In genomic region chr16:88705746-88706287, GRCh38 we compare ENCODE assay signal across 8 cellular contexts. TPM values are rescaled to one million over a fixed set of nuclear protein-coding genes. Genes with fewer than 3 reads are reported as not detected.
DNase-seq lines count a peak whose midpoint lies in the region; ATAC-seq, FAIRE-seq and TF ChIP-seq lines count a peak whose summit lies in the region.

No MANE protein-coding gene starts in this region.

- no peak for TF ChIP-seq CTCF in CD8-positive, alpha-beta T cell (IDR thresholded peaks at IDR 0.05)
- TF ChIP-seq CTCF in astrocyte (IDR thresholded peaks at IDR 0.05; ENCODE audit: insufficient read depth, low read depth, low read length): no peak
- TF ChIP-seq CTCF in keratinocyte (optimal IDR thresholded peaks at IDR 0.05 in 1 of 3, IDR thresholded peaks at IDR 0.05 in 1 of 3, conservative IDR thresholded peaks at IDR 0.05 in 1 of 3; ENCODE audit: extremely low read depth in 1 of 3, insufficient read depth in 2 of 3, low read length in 3 of 3): no peak

- peak overlapping the region; percentile 98 for H3K27ac Mint-ChIP-seq in CD8-positive, alpha-beta T cell
- H3K27ac Mint-ChIP-seq in astrocyte (ENCODE audit: unreplicated experiment): peak overlapping the region; percentile 83
- peak overlapping the region; percentile 87 to 93 for H3K27ac Mint-ChIP-seq in stimulated activated naive CD8-positive, alpha-beta T cell treated with anti-CD3 and anti-CD28 coated beads, Interleukin-15, amount 100 ng/mL, for 72 hours

- H3K27ac ChIP-seq in CD8-positive, alpha-beta T cell (ENCODE audit: low read depth, low read length): peak overlapping the region; percentile 91
- H3K27ac ChIP-seq in HUES48 (ENCODE audit: low read depth, low read length) (no peak overlapping the region), astrocyte (ENCODE audit: low read depth, low read length) (peak overlapping the region; percentile 50), keratinocyte (ENCODE audit: control insufficient read depth, insufficient read depth, low read length) (no peak overlapping the region)

- peaks cover 30% of the 10 kb centered on the region for H3K4me1 ChIP-seq in CD8-positive, alpha-beta T cell (ENCODE audit: insufficient read depth, low read length)
- H3K4me1 ChIP-seq in HUES48 (ENCODE audit: control insufficient read depth, insufficient read depth, low read length): peaks cover 6% of the 10 kb centered on the region; the same call in 1 of the 2 replicates
- H3K4me1 ChIP-seq in astrocyte (ENCODE audit: insufficient read depth, low read length): peaks cover 32% of the 10 kb centered on the region
- peaks cover 9% of the 10 kb centered on the region for H3K4me1 ChIP-seq in keratinocyte (ENCODE audit: control insufficient read depth, extremely low read depth, insufficient read depth, low read length)

- no peaks in the 10 kb centered on the region for H3K9me1 ChIP-seq in keratinocyte (ENCODE audit: control insufficient read depth, extremely low read depth, insufficient read depth, low read length)

- H3K36me3 Mint-ChIP-seq in CD8-positive, alpha-beta T cell: peaks cover 14% of the 10 kb centered on the region
- no peaks in the 10 kb centered on the region for H3K36me3 Mint-ChIP-seq in astrocyte (ENCODE audit: low read depth, unreplicated experiment)

- CTCF ChIA-PET in CD8-positive, alpha-beta T cell (lab: Charles Lee): interaction anchor here (1.3 to 6.7 kb wide), 3 partner anchors 10 to 31 kb away, joined by 5 to 54 read pairs (median 13); partner anchors contain the start of gene SNAI3

- H3K27me3 ChIP-seq in CD8-positive, alpha-beta T cell (ENCODE audit: insufficient read depth, low read length): no peaks in the 10 kb centered on the region
- no peaks in the 10 kb centered on the region for H3K27me3 ChIP-seq in HUES48 (ENCODE audit: control insufficient read depth, insufficient read depth, low read length)
- H3K27me3 ChIP-seq in astrocyte (ENCODE audit: insufficient read depth, low read length): no peaks in the 10 kb centered on the region
- no peaks in the 10 kb centered on the region for H3K27me3 ChIP-seq in keratinocyte (ENCODE audit: control insufficient read depth, extremely low read depth, insufficient read depth, low read length)

- dilution Hi-C loops in keratinocyte (cut with MboI; ENCODE audit: extremely low pct_ligation_motif_present, low sequenced_read_pairs): no loop called here

- H3K9me3 ChIP-seq in CD8-positive, alpha-beta T cell (ENCODE audit: low read length): no peaks in the 10 kb centered on the region
- H3K9me3 ChIP-seq in HUES48 (ENCODE audit: control insufficient read depth, insufficient read depth, low read length) (no peaks in the 10 kb centered on the region), astrocyte (ENCODE audit: insufficient read depth, low read depth, low read length) (no peaks in the 10 kb centered on the region), keratinocyte (ENCODE audit: control insufficient read depth, low read depth, low read length) (no peaks in the 10 kb centered on the region)

- H2AFZ ChIP-seq in astrocyte (ENCODE audit: low read depth, low read length): peak overlapping the region; percentile 67
- H2AFZ ChIP-seq in keratinocyte (ENCODE audit: control insufficient read depth, low read length): peak overlapping the region; percentile 22

- DNase-seq in CD8-positive, alpha-beta T cell: peak in 2 of 7 experiments; percentile 21 to 32
- DNase-seq in astrocyte (ENCODE audit: low read depth): no peak
- DNase-seq in keratinocyte (ENCODE audit: low read depth, low spot score): no peak
- DNase-seq in stimulated activated naive CD8-positive, alpha-beta T cell treated with anti-CD3 and anti-CD28 coated beads, Interleukin-15, amount 100 ng/mL, for 72 hours: peak in 1 of 2 donors; percentile 41
- no peak for DNase-seq in NCI-H1092 treated with DMSO at 0.1 percent for 48 hours (lab: John Stamatoyannopoulos, UW)
- no peak for DNase-seq in KG1 (lab: John Stamatoyannopoulos, UW)

- no peaks in the 10 kb centered on the region for H3K27me3 Mint-ChIP-seq in CD8-positive, alpha-beta T cell (ENCODE audit: low read depth)
- H3K27me3 Mint-ChIP-seq in astrocyte (ENCODE audit: low read depth, unreplicated experiment): no peaks in the 10 kb centered on the region
- no peaks in the 10 kb centered on the region for H3K27me3 Mint-ChIP-seq in stimulated activated naive CD8-positive, alpha-beta T cell treated with anti-CD3 and anti-CD28 coated beads, Interleukin-15, amount 100 ng/mL, for 72 hours

- FAIRE-seq in astrocyte (lab: Jason Lieb, UNC): no peak
- no peak for FAIRE-seq in keratinocyte (lab: Jason Lieb, UNC)

- H3K9ac ChIP-seq in HUES48 (ENCODE audit: low read depth, low read length) (peak overlapping the region; percentile 65), astrocyte (ENCODE audit: low read length) (peak overlapping the region; percentile 89), keratinocyte (ENCODE audit: control insufficient read depth, extremely low read depth, insufficient read depth, low read length) (peak overlapping the region; percentile 85)

- H4K20me1 ChIP-seq in astrocyte (ENCODE audit: insufficient read depth, low read length) (peaks cover 54% of the 10 kb centered on the region), keratinocyte (ENCODE audit: control insufficient read depth, extremely low read depth, insufficient read depth, low read length) (no peaks in the 10 kb centered on the region)

- no peaks in the 10 kb centered on the region for H3K9me3 Mint-ChIP-seq in CD8-positive, alpha-beta T cell
- H3K9me3 Mint-ChIP-seq in astrocyte (ENCODE audit: unreplicated experiment): no peaks in the 10 kb centered on the region
- no peaks in the 10 kb centered on the region for H3K9me3 Mint-ChIP-seq in stimulated activated naive CD8-positive, alpha-beta T cell treated with anti-CD3 and anti-CD28 coated beads, Interleukin-15, amount 100 ng/mL, for 72 hours

- peak overlapping the region; percentile 90 for H3K4me3 Mint-ChIP-seq in CD8-positive, alpha-beta T cell
- peak overlapping the region; percentile 92 for H3K4me3 Mint-ChIP-seq in astrocyte (ENCODE audit: unreplicated experiment)
- H3K4me3 Mint-ChIP-seq in stimulated activated naive CD8-positive, alpha-beta T cell treated with anti-CD3 and anti-CD28 coated beads, Interleukin-15, amount 100 ng/mL, for 72 hours: peak overlapping the region; percentile 82 to 93

- intact Hi-C loops in CD8-positive, alpha-beta T cell (cut with DNase I, micrococcal nuclease): loop anchor here (1.0 to 10.0 kb wide), 8 partner anchors 20 to 941 kb away; partner anchors contain the start of genes CDT1 (in 2 of the 2), ZC3H18 (in 2 of the 2), BANP (in 1 of the 2) and KLHDC4 (in 1 of the 2)

- POLR2A ChIA-PET in CD8-positive, alpha-beta T cell (lab: Charles Lee): interaction anchor here (0.9 to 3.3 kb wide), 7 partner anchors 19 to 151 kb away, joined by 3 to 17 read pairs (median 4); partner anchors contain the start of genes GALNS, MVD and TRAPPC2L

- peaks cover 43% of the 10 kb centered on the region for H3K4me1 Mint-ChIP-seq in CD8-positive, alpha-beta T cell (ENCODE audit: low read depth)
- peaks cover 12% of the 10 kb centered on the region for H3K4me1 Mint-ChIP-seq in astrocyte (ENCODE audit: low read depth, unreplicated experiment)
- H3K4me1 Mint-ChIP-seq in stimulated activated naive CD8-positive, alpha-beta T cell treated with anti-CD3 and anti-CD28 coated beads, Interleukin-15, amount 100 ng/mL, for 72 hours: peaks cover 76% of the 10 kb centered on the region

- H3K4me3 ChIP-seq in CD8-positive, alpha-beta T cell (ENCODE audit: low read depth, low read length): peak overlapping the region; percentile 89
- H3K4me3 ChIP-seq in HUES48 (ENCODE audit: low read depth, low read length): peak overlapping the region; percentile 93
- H3K4me3 ChIP-seq in astrocyte (ENCODE audit: insufficient read depth, low read depth, low read length): peak overlapping the region; percentile 88
- peak overlapping the region; percentile 92 to 97 (median 95) for H3K4me3 ChIP-seq in keratinocyte (ENCODE audit: control insufficient read depth in 2 of 3, extremely low read depth in 1 of 3, insufficient read depth in 2 of 3, low read depth in 1 of 3, low read length in 3 of 3)

- H3K4me2 ChIP-seq in astrocyte (ENCODE audit: low read length) (peak overlapping the region; percentile 96), keratinocyte (ENCODE audit: control insufficient read depth, extremely low read depth, insufficient read depth, low read depth, low read length) (peak overlapping the region; percentile 91)

- H3K36me3 ChIP-seq in CD8-positive, alpha-beta T cell (ENCODE audit: insufficient read depth, low read length): peaks cover 3% of the 10 kb centered on the region
- H3K36me3 ChIP-seq in HUES48 (ENCODE audit: control insufficient read depth, insufficient read depth, low read length) (0 out of 2 replicates have a peak, but pooled peaks cover 6% of the 10 kb centered on the region), astrocyte (ENCODE audit: insufficient read depth, low read length) (peaks cover 3% of the 10 kb centered on the region), keratinocyte (ENCODE audit: control insufficient read depth in 2 of 2, extremely low read depth in 1 of 2, insufficient read depth in 2 of 2, low read length in 2 of 2) (peaks cover 2 to 5% of the 10 kb centered on the region in 2 experiments)

- ATAC-seq in CD8-positive, alpha-beta T cell: no peak
- ATAC-seq in GM19467 (IDR thresholded peaks at IDR 0.05; ENCODE audit: unreplicated experiment): peak; percentile 20
- ATAC-seq in stimulated activated naive CD8-positive, alpha-beta T cell treated with anti-CD3 and anti-CD28 coated beads, Interleukin-15, amount 100 ng/mL, for 72 hours: peak; percentile 30

- H3K79me2 ChIP-seq in astrocyte (ENCODE audit: insufficient read depth, low read length) (peaks cover 89% of the 10 kb centered on the region), keratinocyte (ENCODE audit: control insufficient read depth, insufficient read depth, low read length) (peaks cover 21% of the 10 kb centered on the region)

RNA-seq across cellular contexts. Expression of gene RNF166, which starts 0.4 kb away (rescaled TPM):
- total RNA-seq in CD8-positive, alpha-beta T cell: 100 to 1,000 TPM; 371 to 406 TPM
- total RNA-seq in astrocyte: 15.4 and 15.6 TPM in 2 replicates
- polyA plus RNA-seq in keratinocyte: 3.2 to 4.7 TPM (median 3.4 TPM) in 3 replicates
- polyA plus RNA-seq in keratinocyte (2011; ENCODE audit: low read depth): 3.3 TPM
- 2.1 and 4.6 TPM in 2 replicates for polyA plus RNA-seq in keratinocyte (2011; cell fraction: cytosol; rRNA removed)
- polyA plus RNA-seq in keratinocyte (2011; cell fraction: nucleus; rRNA removed): 5.0 and 8.5 TPM in 2 replicates
- polyA plus RNA-seq in keratinocyte (2012; ENCODE audit: low replicate concordance): 4.0 and 4.4 TPM in 2 replicates
- polyA minus RNA-seq in keratinocyte: 2.0 to 8.1 TPM (median 2.4 TPM) in 3 replicates
- 10.2 TPM for polyA minus RNA-seq in keratinocyte (2011; cell fraction: cytosol; rRNA and poly(A)+ RNA removed)
- polyA minus RNA-seq in keratinocyte (2011; cell fraction: nucleus; rRNA and poly(A)+ RNA removed): 3.8 and 4.0 TPM in 2 replicates

RNA-seq across cellular contexts. Expression of gene CTU2, which starts 0.5 kb away (rescaled TPM):
- total RNA-seq in CD8-positive, alpha-beta T cell: 10 to 100 TPM; 59.5 to 60.4 TPM
- total RNA-seq in astrocyte: 18.3 and 22.5 TPM in 2 replicates
- polyA plus RNA-seq in keratinocyte: 6.3 to 10.0 TPM (median 7.4 TPM) in 3 replicates
- 13.6 TPM for polyA plus RNA-seq in keratinocyte (2011; ENCODE audit: low read depth)
- 2.6 and 8.7 TPM in 2 replicates for polyA plus RNA-seq in keratinocyte (2011; cell fraction: cytosol; rRNA removed)
- polyA plus RNA-seq in keratinocyte (2011; cell fraction: nucleus; rRNA removed): 8.2 and 11.1 TPM in 2 replicates
- 12.3 and 14.6 TPM in 2 replicates for polyA plus RNA-seq in keratinocyte (2012; ENCODE audit: low replicate concordance)
- polyA minus RNA-seq in keratinocyte: 5.0 to 9.6 TPM (median 5.2 TPM) in 3 replicates
- 29.7 TPM for polyA minus RNA-seq in keratinocyte (2011; cell fraction: cytosol; rRNA and poly(A)+ RNA removed)
- polyA minus RNA-seq in keratinocyte (2011; cell fraction: nucleus; rRNA and poly(A)+ RNA removed): 6.5 and 7.2 TPM in 2 replicates

RNA-seq across cellular contexts. Expression of gene SNAI3, which starts 19.5 kb away (rescaled TPM):
- total RNA-seq in CD8-positive, alpha-beta T cell: 1 to 10 TPM; 3.1 to 3.4 TPM
- total RNA-seq in astrocyte: 0.22 and 0.48 TPM in 2 replicates
- polyA plus RNA-seq in keratinocyte: not detected in 3 replicates
- polyA plus RNA-seq in keratinocyte (2011; ENCODE audit: low read depth): not detected
- not detected in 2 replicates for polyA plus RNA-seq in keratinocyte (2011; cell fraction: cytosol; rRNA removed)
- polyA plus RNA-seq in keratinocyte (2011; cell fraction: nucleus; rRNA removed): not detected in 2 replicates
- 0.11 TPM in 2 replicates for polyA plus RNA-seq in keratinocyte (2012; ENCODE audit: low replicate concordance)
- polyA minus RNA-seq in keratinocyte: not detected in 3 replicates
- not detected for polyA minus RNA-seq in keratinocyte (2011; cell fraction: cytosol; rRNA and poly(A)+ RNA removed)
- not detected in 2 replicates for polyA minus RNA-seq in keratinocyte (2011; cell fraction: nucleus; rRNA and poly(A)+ RNA removed)

RNA-seq across cellular contexts. Expression of gene MVD, which starts 42.9 kb away (rescaled TPM):
- 100 to 1,000 TPM; 118 to 124 TPM for total RNA-seq in CD8-positive, alpha-beta T cell
- 50.3 and 63.9 TPM in 2 replicates for total RNA-seq in astrocyte
- 59.6 to 85.7 TPM (median 70.6 TPM) in 3 replicates for polyA plus RNA-seq in keratinocyte
- 6.2 TPM for polyA plus RNA-seq in keratinocyte (2011; ENCODE audit: low read depth)
- 27.1 and 81.7 TPM in 2 replicates for polyA plus RNA-seq in keratinocyte (2011; cell fraction: cytosol; rRNA removed)
- polyA plus RNA-seq in keratinocyte (2011; cell fraction: nucleus; rRNA removed): 85.4 and 108 TPM in 2 replicates
- polyA plus RNA-seq in keratinocyte (2012; ENCODE audit: low replicate concordance): 29.7 and 186 TPM in 2 replicates
- 29.4 to 82.0 TPM (median 32.6 TPM) in 3 replicates for polyA minus RNA-seq in keratinocyte
- polyA minus RNA-seq in keratinocyte (2011; cell fraction: cytosol; rRNA and poly(A)+ RNA removed): 113 TPM
- polyA minus RNA-seq in keratinocyte (2011; cell fraction: nucleus; rRNA and poly(A)+ RNA removed): 43.2 and 50.2 TPM in 2 replicates

RNA-seq across cellular contexts. Expression of gene CYBA, which starts 55.0 kb away (rescaled TPM):
- 100 to 1,000 TPM; 312 to 320 TPM for total RNA-seq in CD8-positive, alpha-beta T cell
- 236 and 284 TPM in 2 replicates for total RNA-seq in astrocyte
- 4.4 to 22.7 TPM (median 7.7 TPM) in 3 replicates for polyA plus RNA-seq in keratinocyte
- 0.57 TPM for polyA plus RNA-seq in keratinocyte (2011; ENCODE audit: low read depth)
- polyA plus RNA-seq in keratinocyte (2011; cell fraction: cytosol; rRNA removed): 4.6 and 19.9 TPM in 2 replicates
- polyA plus RNA-seq in keratinocyte (2011; cell fraction: nucleus; rRNA removed): 14.9 and 28.4 TPM in 2 replicates
- 3.4 and 14.6 TPM in 2 replicates for polyA plus RNA-seq in keratinocyte (2012; ENCODE audit: low replicate concordance)
- 3.8 to 15.7 TPM (median 7.3 TPM) in 3 replicates for polyA minus RNA-seq in keratinocyte
- polyA minus RNA-seq in keratinocyte (2011; cell fraction: cytosol; rRNA and poly(A)+ RNA removed): 40.9 TPM
- polyA minus RNA-seq in keratinocyte (2011; cell fraction: nucleus; rRNA and poly(A)+ RNA removed): 13.5 and 14.9 TPM in 2 replicates

Comparison
In these comparisons a context has a peak if more than half of its experiments do, and no peak if none do; other contexts are left out.
1. H3K27ac ChIP-seq: peak in CD8-positive, alpha-beta T cell (single experiment) and astrocyte (single experiment); none in HUES48 (single experiment) and keratinocyte (single experiment).
2. RNA of gene RNF166, which starts 0.4 kb away (total RNA-seq): 371 to 406 TPM in CD8-positive, alpha-beta T cell; 15.4 to 15.6 TPM in astrocyte; every median in the first group is over 10 times any median in the second.
3. Peak in every context shown above with its lines, with median percentiles within 50 percentile points of each other: H3K4me3 ChIP-seq, H3K27ac Mint-ChIP-seq, H3K4me3 Mint-ChIP-seq and H3K9ac ChIP-seq.